ENCODE assay signal across 15 cellular contexts in the genomic region with DNA sequence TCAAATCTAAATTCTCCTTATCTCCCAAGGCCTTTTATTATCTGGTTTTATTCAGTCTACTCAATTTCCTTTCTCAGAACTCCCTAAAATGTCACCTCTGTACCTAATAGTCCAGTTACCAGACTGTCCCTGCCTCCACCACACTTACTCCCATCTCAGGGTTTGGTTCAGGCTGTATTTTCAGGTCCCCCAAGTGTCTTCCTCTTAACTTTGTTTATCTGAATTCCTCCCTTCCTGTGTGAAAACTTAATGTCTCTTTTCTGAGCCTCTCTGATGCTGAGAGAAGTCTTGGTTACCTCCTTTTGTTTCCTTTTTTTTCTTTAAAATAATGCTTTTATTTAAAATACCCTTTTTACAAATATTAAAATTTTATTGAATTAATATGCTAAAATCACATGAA.
DNase-seq lines count a peak whose midpoint lies in the region; ATAC-seq and TF ChIP-seq lines count a peak whose summit lies in the region.
"Had no signal": no experiment of that assay in that cellular context is flagged by ENCODE, and none has a peak within 500 bp of the region (broad histone marks: within the 10 kb centered on the region; RNA-seq: fewer than 3 reads in every experiment).

No MANE protein-coding gene starts in this region.

- no peak for DNase-seq in stimulated activated naive CD8-positive, alpha-beta T cell treated with anti-CD3 and anti-CD28 coated beads, Interleukin-15, amount 100 ng/mL, for 72 hours
- DNase-seq in endothelial cell (ENCODE audit: low spot score) = no peak
- no peak for DNase-seq in natural killer cell treated with Interleukin-12 subunit alpha and Interleukin-12 subunit beta and Interleukin-15 and Interleukin-18, amount 100 ng/mL, for 72 hours (ENCODE audit: low spot score)
- no peak for DNase-seq in vagina (ENCODE audit: extremely low spot score in 2 of 2)
- no peak for DNase-seq in activated CD4-positive, alpha-beta memory T cell treated with anti-CD3 and anti-CD28 coated beads for 36 hours
- no peak for DNase-seq in HUDEP-2 (lab: John Stamatoyannopoulos, UW; ENCODE audit: unreplicated experiment in 76 of 76)
- no peak for DNase-seq in erythroblast (lab: John Stamatoyannopoulos, UW)
- DNase-seq: 8988T, AML-193, Calu3, DMS 273 treated with DMSO at 0.1 percent for 48 hours, HCEC 1CT, HFFc6 had no signal

- intact Hi-C loops in vagina (cut with DNase I) = no loop called here
- intact Hi-C loops in activated CD4-positive, alpha-beta memory T cell treated with anti-CD3 and anti-CD28 coated beads for 36 hours (cut with micrococcal nuclease) = no loop called here

- TF ChIP-seq POLR2A in vagina (IDR thresholded peaks at IDR 0.05) (no peak), erythroblast (IDR thresholded peaks at IDR 0.05; ENCODE audit: low read length) (no peak)

- peaks cover 30% of the 10 kb centered on the region for H3K4me1 ChIP-seq in vagina
- H3K4me1 ChIP-seq: BLaER1 had no signal

- no peaks in the 10 kb centered on the region for H3K9me3 ChIP-seq in vagina
- H3K9me3 ChIP-seq: BLaER1 had no signal

- POLR2A ChIA-PET in activated CD4-positive, alpha-beta memory T cell treated with anti-CD3 and anti-CD28 coated beads for 36 hours (lab: Charles Lee) = no interaction called here

- no peaks in the 10 kb centered on the region for H3K9me3 Mint-ChIP-seq in stimulated activated naive CD8-positive, alpha-beta T cell treated with anti-CD3 and anti-CD28 coated beads, Interleukin-15, Interleukin-2, amounts not matched to agents 100 ng/mL and 50 ng/mL, for 24 hours
- no peaks in the 10 kb centered on the region for H3K9me3 Mint-ChIP-seq in stimulated activated naive CD8-positive, alpha-beta T cell treated with anti-CD3 and anti-CD28 coated beads, Interleukin-15, amount 100 ng/mL, for 72 hours
- H3K9me3 Mint-ChIP-seq in endothelial cell (ENCODE audit: unreplicated experiment) = no peaks in the 10 kb centered on the region
- peaks cover 7% of the 10 kb centered on the region for H3K9me3 Mint-ChIP-seq in natural killer cell treated with Interleukin-12 subunit alpha and Interleukin-12 subunit beta and Interleukin-15 and Interleukin-18, amount 100 ng/mL, for 72 hours
- H3K9me3 Mint-ChIP-seq in activated CD4-positive, alpha-beta memory T cell treated with anti-CD3 and anti-CD28 coated beads for 36 hours = no peaks in the 10 kb centered on the region
- H3K9me3 Mint-ChIP-seq: HFFc6 had no signal

- H3K27ac ChIP-seq in vagina = peak overlapping the region; percentile 7
- H3K27ac ChIP-seq: BLaER1 had no signal

- no peaks in the 10 kb centered on the region for H3K27me3 Mint-ChIP-seq in stimulated activated naive CD8-positive, alpha-beta T cell treated with anti-CD3 and anti-CD28 coated beads, Interleukin-15, Interleukin-2, amounts not matched to agents 100 ng/mL and 50 ng/mL, for 24 hours
- H3K27me3 Mint-ChIP-seq in stimulated activated naive CD8-positive, alpha-beta T cell treated with anti-CD3 and anti-CD28 coated beads, Interleukin-15, amount 100 ng/mL, for 72 hours = no peaks in the 10 kb centered on the region
- H3K27me3 Mint-ChIP-seq in endothelial cell (ENCODE audit: unreplicated experiment) = no peaks in the 10 kb centered on the region
- H3K27me3 Mint-ChIP-seq in natural killer cell treated with Interleukin-12 subunit alpha and Interleukin-12 subunit beta and Interleukin-15 and Interleukin-18, amount 100 ng/mL, for 72 hours = no peaks in the 10 kb centered on the region
- no peaks in the 10 kb centered on the region for H3K27me3 Mint-ChIP-seq in activated CD4-positive, alpha-beta memory T cell treated with anti-CD3 and anti-CD28 coated beads for 36 hours

- CTCF ChIA-PET in activated CD4-positive, alpha-beta memory T cell treated with anti-CD3 and anti-CD28 coated beads for 36 hours (lab: Charles Lee) = no interaction called here

- ATAC-seq in stimulated activated naive CD8-positive, alpha-beta T cell treated with anti-CD3 and anti-CD28 coated beads, Interleukin-15, amount 100 ng/mL, for 72 hours = no peak
- ATAC-seq in natural killer cell treated with Interleukin-12 subunit alpha and Interleukin-12 subunit beta and Interleukin-15 and Interleukin-18, amount 100 ng/mL, for 72 hours = no peak

- H3K4me3 Mint-ChIP-seq in stimulated activated naive CD8-positive, alpha-beta T cell treated with anti-CD3 and anti-CD28 coated beads, Interleukin-15, Interleukin-2, amounts not matched to agents 100 ng/mL and 50 ng/mL, for 24 hours = no peak overlapping the region
- H3K4me3 Mint-ChIP-seq in stimulated activated naive CD8-positive, alpha-beta T cell treated with anti-CD3 and anti-CD28 coated beads, Interleukin-15, amount 100 ng/mL, for 72 hours = no peak overlapping the region
- H3K4me3 Mint-ChIP-seq in endothelial cell (ENCODE audit: unreplicated experiment) = peak overlapping the region; percentile 62
- H3K4me3 Mint-ChIP-seq in natural killer cell treated with Interleukin-12 subunit alpha and Interleukin-12 subunit beta and Interleukin-15 and Interleukin-18, amount 100 ng/mL, for 72 hours = peak overlapping the region; percentile 69
- no peak overlapping the region for H3K4me3 Mint-ChIP-seq in activated CD4-positive, alpha-beta memory T cell treated with anti-CD3 and anti-CD28 coated beads for 36 hours
- H3K4me3 Mint-ChIP-seq: HFFc6 had no signal

- TF ChIP-seq CTCF in endothelial cell (IDR thresholded peaks at IDR 0.05; ENCODE audit: unreplicated experiment) (no peak), vagina (IDR thresholded peaks at IDR 0.05) (no peak)

- H3K27ac Mint-ChIP-seq in stimulated activated naive CD8-positive, alpha-beta T cell treated with anti-CD3 and anti-CD28 coated beads, Interleukin-15, Interleukin-2, amounts not matched to agents 100 ng/mL and 50 ng/mL, for 24 hours = peak overlapping the region; percentile 8
- no peak overlapping the region for H3K27ac Mint-ChIP-seq in stimulated activated naive CD8-positive, alpha-beta T cell treated with anti-CD3 and anti-CD28 coated beads, Interleukin-15, amount 100 ng/mL, for 72 hours
- peak overlapping the region; percentile 79 for H3K27ac Mint-ChIP-seq in endothelial cell (ENCODE audit: unreplicated experiment)
- H3K27ac Mint-ChIP-seq in natural killer cell treated with Interleukin-12 subunit alpha and Interleukin-12 subunit beta and Interleukin-15 and Interleukin-18, amount 100 ng/mL, for 72 hours = peak overlapping the region; percentile 20 to 83
- H3K27ac Mint-ChIP-seq in activated CD4-positive, alpha-beta memory T cell treated with anti-CD3 and anti-CD28 coated beads for 36 hours = no peak overlapping the region
- H3K27ac Mint-ChIP-seq: HFFc6 had no signal

- peaks cover 15% of the 10 kb centered on the region for H3K4me1 Mint-ChIP-seq in stimulated activated naive CD8-positive, alpha-beta T cell treated with anti-CD3 and anti-CD28 coated beads, Interleukin-15, Interleukin-2, amounts not matched to agents 100 ng/mL and 50 ng/mL, for 24 hours (ENCODE audit: low read depth)
- H3K4me1 Mint-ChIP-seq in stimulated activated naive CD8-positive, alpha-beta T cell treated with anti-CD3 and anti-CD28 coated beads, Interleukin-15, amount 100 ng/mL, for 72 hours = no peaks in the 10 kb centered on the region
- H3K4me1 Mint-ChIP-seq in endothelial cell (ENCODE audit: unreplicated experiment) = peaks cover 24% of the 10 kb centered on the region
- H3K4me1 Mint-ChIP-seq in natural killer cell treated with Interleukin-12 subunit alpha and Interleukin-12 subunit beta and Interleukin-15 and Interleukin-18, amount 100 ng/mL, for 72 hours (ENCODE audit: low read depth in 2 of 2) = peaks cover 35 to 41% of the 10 kb centered on the region in 2 donors
- peaks cover 6% of the 10 kb centered on the region for H3K4me1 Mint-ChIP-seq in activated CD4-positive, alpha-beta memory T cell treated with anti-CD3 and anti-CD28 coated beads for 36 hours (ENCODE audit: low read depth)

- no peaks in the 10 kb centered on the region for H3K36me3 ChIP-seq in vagina
- H3K36me3 ChIP-seq: BLaER1 had no signal

- H3K27me3 ChIP-seq in vagina = no peaks in the 10 kb centered on the region
- H3K27me3 ChIP-seq: BLaER1 had no signal

- no peak overlapping the region for H3K4me3 ChIP-seq in vagina
- H3K4me3 ChIP-seq: BLaER1 had no signal

- peaks cover 3% of the 10 kb centered on the region for H3K36me3 Mint-ChIP-seq in stimulated activated naive CD8-positive, alpha-beta T cell treated with anti-CD3 and anti-CD28 coated beads, Interleukin-15, Interleukin-2, amounts not matched to agents 100 ng/mL and 50 ng/mL, for 24 hours (ENCODE audit: low read depth)
- H3K36me3 Mint-ChIP-seq in endothelial cell (ENCODE audit: low read depth, unreplicated experiment) = no peaks in the 10 kb centered on the region
- H3K36me3 Mint-ChIP-seq in natural killer cell treated with Interleukin-12 subunit alpha and Interleukin-12 subunit beta and Interleukin-15 and Interleukin-18, amount 100 ng/mL, for 72 hours = peaks cover 4% of the 10 kb centered on the region
- H3K36me3 Mint-ChIP-seq in activated CD4-positive, alpha-beta memory T cell treated with anti-CD3 and anti-CD28 coated beads for 36 hours = peaks cover 3% of the 10 kb centered on the region

Comparison
In these comparisons a context has a peak if more than half of its experiments do, and no peak if none do; other contexts are left out.
1. H3K27ac Mint-ChIP-seq: peak in stimulated activated naive CD8-positive, alpha-beta T cell treated with anti-CD3 and anti-CD28 coated beads, Interleukin-15, Interleukin-2, amounts not matched to agents 100 ng/mL and 50 ng/mL, for 24 hours (single experiment), endothelial cell (single experiment) and natural killer cell treated with Interleukin-12 subunit alpha and Interleukin-12 subunit beta and Interleukin-15 and Interleukin-18, amount 100 ng/mL, for 72 hours (2 of 2); none in stimulated activated naive CD8-positive, alpha-beta T cell treated with anti-CD3 and anti-CD28 coated beads, Interleukin-15, amount 100 ng/mL, for 72 hours (0 of 2) and activated CD4-positive, alpha-beta memory T cell treated with anti-CD3 and anti-CD28 coated beads for 36 hours (single experiment).
2. H3K4me3 Mint-ChIP-seq: peak in endothelial cell (single experiment) and natural killer cell treated with Interleukin-12 subunit alpha and Interleukin-12 subunit beta and Interleukin-15 and Interleukin-18, amount 100 ng/mL, for 72 hours (single experiment); none in stimulated activated naive CD8-positive, alpha-beta T cell treated with anti-CD3 and anti-CD28 coated beads, Interleukin-15, Interleukin-2, amounts not matched to agents 100 ng/mL and 50 ng/mL, for 24 hours (single experiment), stimulated activated naive CD8-positive, alpha-beta T cell treated with anti-CD3 and anti-CD28 coated beads, Interleukin-15, amount 100 ng/mL, for 72 hours (0 of 2) and activated CD4-positive, alpha-beta memory T cell treated with anti-CD3 and anti-CD28 coated beads for 36 hours (single experiment).